In the genomic region with DNA sequence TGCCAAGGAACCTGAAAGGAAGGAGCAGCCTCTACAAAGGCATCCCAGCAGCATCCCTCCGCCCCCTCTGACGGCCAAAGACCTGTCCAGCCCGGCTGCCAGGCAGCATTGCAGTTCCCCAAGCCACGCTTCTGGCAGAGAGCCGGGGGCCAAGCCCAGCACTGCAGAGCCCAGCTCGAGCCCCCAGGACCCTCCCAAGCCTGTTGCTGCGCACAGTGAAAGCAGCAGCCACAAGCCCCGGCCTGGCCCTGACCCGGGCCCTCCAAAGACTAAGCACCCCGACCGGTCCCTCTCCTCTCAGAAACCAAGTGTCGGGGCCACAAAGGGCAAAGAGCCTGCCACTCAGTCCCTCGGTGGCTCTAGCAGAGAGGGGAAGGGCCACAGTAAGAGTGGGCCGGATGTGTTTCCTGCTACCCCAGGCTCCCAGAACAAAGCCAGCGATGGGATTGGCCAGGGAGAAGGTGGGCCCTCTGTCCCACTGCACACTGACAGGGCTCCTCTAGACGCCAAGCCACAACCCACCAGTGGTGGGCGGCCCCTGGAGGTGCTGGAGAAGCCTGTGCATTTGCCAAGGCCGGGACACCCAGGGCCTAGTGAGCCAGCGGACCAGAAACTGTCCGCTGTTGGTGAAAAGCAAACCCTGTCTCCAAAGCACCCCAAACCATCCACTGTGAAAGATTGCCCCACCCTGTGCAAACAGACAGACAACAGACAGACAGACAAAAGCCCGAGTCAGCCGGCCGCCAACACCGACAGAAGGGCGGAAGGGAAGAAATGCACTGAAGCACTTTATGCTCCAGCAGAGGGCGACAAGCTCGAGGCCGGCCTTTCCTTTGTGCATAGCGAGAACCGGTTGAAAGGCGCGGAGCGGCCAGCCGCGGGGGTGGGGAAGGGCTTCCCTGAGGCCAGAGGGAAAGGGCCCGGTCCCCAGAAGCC, we compare ENCODE assay signal across 1 cellular context.
A peak's percentile ranks its signal among the peaks of the same experiment; 100 is the strongest.
TF ChIP-seq lines count a peak whose summit lies in the region.

No MANE protein-coding gene starts in this region.

TF ChIP-seq in GM23338, 12 proteins besides CTCF, POLR2A, EP300 and RAD21:
- TF ChIP-seq, protein P1, sequence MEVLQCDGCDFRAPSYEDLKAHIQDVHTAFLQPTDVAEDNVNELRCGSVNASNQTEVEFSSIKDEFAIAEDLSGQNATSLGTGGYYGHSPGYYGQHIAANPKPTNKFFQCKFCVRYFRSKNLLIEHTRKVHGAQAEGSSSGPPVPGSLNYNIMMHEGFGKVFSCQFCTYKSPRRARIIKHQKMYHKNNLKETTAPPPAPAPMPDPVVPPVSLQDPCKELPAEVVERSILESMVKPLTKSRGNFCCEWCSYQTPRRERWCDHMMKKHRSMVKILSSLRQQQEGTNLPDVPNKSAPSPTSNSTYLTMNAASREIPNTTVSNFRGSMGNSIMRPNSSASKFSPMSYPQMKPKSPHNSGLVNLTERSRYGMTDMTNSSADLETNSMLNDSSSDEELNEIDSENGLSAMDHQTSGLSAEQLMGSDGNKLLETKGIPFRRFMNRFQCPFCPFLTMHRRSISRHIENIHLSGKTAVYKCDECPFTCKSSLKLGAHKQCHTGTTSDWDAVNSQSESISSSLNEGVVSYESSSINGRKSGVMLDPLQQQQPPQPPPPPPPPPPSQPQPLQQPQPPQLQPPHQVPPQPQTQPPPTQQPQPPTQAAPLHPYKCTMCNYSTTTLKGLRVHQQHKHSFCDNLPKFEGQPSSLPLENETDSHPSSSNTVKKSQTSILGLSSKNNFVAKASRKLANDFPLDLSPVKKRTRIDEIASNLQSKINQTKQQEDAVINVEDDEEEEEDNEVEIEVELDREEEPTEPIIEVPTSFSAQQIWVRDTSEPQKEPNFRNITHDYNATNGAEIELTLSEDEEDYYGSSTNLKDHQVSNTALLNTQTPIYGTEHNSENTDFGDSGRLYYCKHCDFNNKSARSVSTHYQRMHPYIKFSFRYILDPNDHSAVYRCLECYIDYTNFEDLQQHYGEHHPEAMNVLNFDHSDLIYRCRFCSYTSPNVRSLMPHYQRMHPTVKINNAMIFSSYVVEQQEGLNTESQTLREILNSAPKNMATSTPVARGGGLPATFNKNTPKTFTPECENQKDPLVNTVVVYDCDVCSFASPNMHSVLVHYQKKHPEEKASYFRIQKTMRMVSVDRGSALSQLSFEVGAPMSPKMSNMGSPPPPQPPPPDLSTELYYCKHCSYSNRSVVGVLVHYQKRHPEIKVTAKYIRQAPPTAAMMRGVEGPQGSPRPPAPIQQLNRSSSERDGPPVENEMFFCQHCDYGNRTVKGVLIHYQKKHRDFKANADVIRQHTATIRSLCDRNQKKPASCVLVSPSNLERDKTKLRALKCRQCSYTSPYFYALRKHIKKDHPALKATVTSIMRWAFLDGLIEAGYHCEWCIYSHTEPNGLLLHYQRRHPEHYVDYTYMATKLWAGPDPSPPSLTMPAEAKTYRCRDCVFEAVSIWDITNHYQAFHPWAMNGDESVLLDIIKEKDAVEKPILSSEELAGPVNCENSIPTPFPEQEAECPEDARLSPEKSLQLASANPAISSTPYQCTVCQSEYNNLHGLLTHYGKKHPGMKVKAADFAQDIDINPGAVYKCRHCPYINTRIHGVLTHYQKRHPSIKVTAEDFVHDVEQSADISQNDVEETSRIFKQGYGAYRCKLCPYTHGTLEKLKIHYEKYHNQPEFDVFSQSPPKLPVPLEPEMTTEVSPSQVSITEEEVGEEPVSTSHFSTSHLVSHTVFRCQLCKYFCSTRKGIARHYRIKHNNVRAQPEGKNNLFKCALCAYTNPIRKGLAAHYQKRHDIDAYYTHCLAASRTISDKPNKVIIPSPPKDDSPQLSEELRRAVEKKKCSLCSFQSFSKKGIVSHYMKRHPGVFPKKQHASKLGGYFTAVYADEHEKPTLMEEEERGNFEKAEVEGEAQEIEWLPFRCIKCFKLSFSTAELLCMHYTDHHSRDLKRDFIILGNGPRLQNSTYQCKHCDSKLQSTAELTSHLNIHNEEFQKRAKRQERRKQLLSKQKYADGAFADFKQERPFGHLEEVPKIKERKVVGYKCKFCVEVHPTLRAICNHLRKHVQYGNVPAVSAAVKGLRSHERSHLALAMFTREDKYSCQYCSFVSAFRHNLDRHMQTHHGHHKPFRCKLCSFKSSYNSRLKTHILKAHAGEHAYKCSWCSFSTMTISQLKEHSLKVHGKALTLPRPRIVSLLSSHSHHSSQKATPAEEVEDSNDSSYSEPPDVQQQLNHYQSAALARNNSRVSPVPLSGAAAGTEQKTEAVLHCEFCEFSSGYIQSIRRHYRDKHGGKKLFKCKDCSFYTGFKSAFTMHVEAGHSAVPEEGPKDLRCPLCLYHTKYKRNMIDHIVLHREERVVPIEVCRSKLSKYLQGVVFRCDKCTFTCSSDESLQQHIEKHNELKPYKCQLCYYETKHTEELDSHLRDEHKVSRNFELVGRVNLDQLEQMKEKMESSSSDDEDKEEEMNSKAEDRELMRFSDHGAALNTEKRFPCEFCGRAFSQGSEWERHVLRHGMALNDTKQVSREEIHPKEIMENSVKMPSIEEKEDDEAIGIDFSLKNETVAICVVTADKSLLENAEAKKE (CRISPR knock-in tag; IDR thresholded peaks at IDR 0.05): peak; percentile 2; the same call in 1 of the 2 replicates
- TF ChIP-seq POLR2AphosphoS5 (IDR thresholded peaks at IDR 0.05; ENCODE audit: low read depth): no peak; the same call in 1 of the 2 replicates
